Comparison of ENCODE assay signal across 1 cellular context in the genomic region with DNA sequence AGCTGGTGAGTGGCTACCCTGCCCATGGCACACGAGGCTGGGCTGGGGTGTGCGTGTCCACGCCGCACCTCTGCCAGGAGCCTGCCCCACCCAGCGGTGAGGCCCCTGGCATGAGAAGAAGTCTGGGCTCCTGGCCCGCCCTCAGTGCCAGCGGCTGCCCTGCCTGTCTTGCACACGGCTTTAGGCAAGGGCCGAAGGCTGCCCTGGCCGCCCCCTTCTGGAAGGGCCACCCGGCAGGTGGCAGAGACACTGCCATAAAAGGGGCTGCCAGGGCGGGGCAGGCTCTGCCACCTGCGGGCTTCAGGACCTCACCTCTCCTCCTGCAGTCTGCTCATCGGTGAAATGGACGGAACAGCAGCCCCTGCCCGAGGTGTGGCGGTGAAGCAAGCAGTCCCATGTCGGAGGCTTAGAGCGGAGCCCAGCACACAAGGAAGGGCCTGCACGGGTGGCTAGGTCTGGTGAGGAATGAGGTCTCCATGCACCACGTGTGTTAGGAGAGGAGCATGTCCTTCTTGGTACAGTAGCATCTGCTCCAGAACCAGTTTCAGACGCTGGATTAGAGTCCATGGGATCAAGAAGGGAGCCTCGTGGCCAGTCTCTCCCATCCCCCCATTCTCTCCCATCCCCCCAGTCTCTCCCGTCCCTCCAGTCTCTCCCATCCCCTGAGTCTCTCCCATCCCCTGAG.
TF ChIP-seq lines count a peak whose summit lies in the region.

No MANE protein-coding gene starts in this region.

TF ChIP-seq in H1, 55 proteins besides CTCF, POLR2A, EP300 and RAD21:
- TF ChIP-seq SAP30 (IDR thresholded peaks at IDR 0.05; ENCODE audit: insufficient read depth, insufficient replicate concordance, low read length) (no peak), SIX5 (IDR thresholded peaks at IDR 0.05; ENCODE audit: low read depth, low read length) (no peak), CBX8 (IDR thresholded peaks at IDR 0.05; ENCODE audit: borderline replicate concordance, low read depth, low read length) (no peak), SP2 (IDR thresholded peaks at IDR 0.05; ENCODE audit: low read length) (no peak), PHF8 (conservative IDR thresholded peaks at IDR 0.05; ENCODE audit: low read depth, low read length) (no peak), TAF7 (optimal IDR thresholded peaks at IDR 0.05; ENCODE audit: borderline replicate concordance, low read depth, low read length) (no peak), JUND (IDR thresholded peaks at IDR 0.05; ENCODE audit: low read length) (no peak), POU5F1 (IDR thresholded peaks at IDR 0.05; ENCODE audit: low read depth, low read length) (no peak), TBP (IDR thresholded peaks at IDR 0.05; ENCODE audit: low read depth, low read length) (no peak), TEAD4 (IDR thresholded peaks at IDR 0.05; ENCODE audit: low read depth, low read length) (no peak), BRCA1 (IDR thresholded peaks at IDR 0.05; ENCODE audit: low read depth, low read length) (no peak), ASH2L (IDR thresholded peaks at IDR 0.05; ENCODE audit: low read length) (no peak), CHD1 (IDR thresholded peaks at IDR 0.05; ENCODE audit: low read depth, low read length) (no peak), KDM1A (IDR thresholded peaks at IDR 0.05; ENCODE audit: borderline replicate concordance, low read length) (no peak), RFX5 (IDR thresholded peaks at IDR 0.05; ENCODE audit: borderline replicate concordance, low read depth, low read length) (no peak), ATF3 (IDR thresholded peaks at IDR 0.05; ENCODE audit: insufficient read depth, low read depth, low read length) (no peak), GTF2F1 (IDR thresholded peaks at IDR 0.05; ENCODE audit: borderline replicate concordance, low read depth, low read length) (no peak), SP1 (IDR thresholded peaks at IDR 0.05; ENCODE audit: low read depth, low read length) (no peak)
- TF ChIP-seq, protein P1, sequence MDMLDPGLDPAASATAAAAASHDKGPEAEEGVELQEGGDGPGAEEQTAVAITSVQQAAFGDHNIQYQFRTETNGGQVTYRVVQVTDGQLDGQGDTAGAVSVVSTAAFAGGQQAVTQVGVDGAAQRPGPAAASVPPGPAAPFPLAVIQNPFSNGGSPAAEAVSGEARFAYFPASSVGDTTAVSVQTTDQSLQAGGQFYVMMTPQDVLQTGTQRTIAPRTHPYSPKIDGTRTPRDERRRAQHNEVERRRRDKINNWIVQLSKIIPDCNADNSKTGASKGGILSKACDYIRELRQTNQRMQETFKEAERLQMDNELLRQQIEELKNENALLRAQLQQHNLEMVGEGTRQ (IDR thresholded peaks at IDR 0.05; ENCODE audit: low read length) = no peak
